8 cellular contexts compared by ENCODE assay signal in the genomic region with DNA sequence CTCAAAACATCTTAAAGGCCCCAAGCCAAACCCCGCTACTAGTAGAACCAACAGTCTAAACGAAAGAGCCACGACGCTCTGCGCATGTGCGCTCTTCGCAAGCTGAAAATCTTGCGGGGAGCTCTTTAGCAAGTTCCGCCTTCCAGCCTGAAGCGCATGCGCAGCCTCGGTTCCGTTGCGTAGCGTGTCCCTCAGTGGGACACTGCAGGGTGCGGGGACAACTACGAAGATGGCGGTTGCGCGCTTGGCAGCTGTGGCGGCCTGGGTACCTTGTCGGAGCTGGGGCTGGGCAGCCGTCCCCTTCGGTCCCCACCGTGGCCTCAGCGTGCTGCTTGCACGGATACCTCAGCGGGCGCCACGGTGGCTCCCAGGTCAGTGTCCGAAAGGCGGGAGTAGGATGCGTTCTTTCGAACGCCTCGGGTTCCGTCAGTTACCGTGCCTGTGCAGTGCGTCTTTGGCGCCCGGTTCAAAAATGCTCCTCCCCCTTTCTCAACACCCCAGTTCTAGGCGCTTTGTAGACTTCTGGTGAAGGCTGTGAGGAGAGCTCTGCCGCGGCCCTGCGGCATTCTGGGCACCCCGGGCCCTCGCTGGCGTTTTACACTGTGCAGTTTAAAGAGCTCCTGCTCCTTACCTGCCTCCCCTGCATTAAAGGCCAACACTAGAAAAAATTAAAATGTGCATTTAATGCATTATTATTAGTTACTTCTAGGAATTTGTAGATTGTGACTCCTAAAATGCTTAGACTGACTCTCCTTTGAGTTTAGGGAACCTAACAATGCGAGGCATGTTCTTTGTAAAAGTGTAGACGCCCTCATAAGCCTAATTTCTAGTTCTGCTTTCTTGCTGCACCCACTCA. TPM values are rescaled to one million over a fixed set of nuclear protein-coding genes. Genes with fewer than 3 reads are reported as not detected.
DNase-seq lines count a peak whose midpoint lies in the region; ATAC-seq and TF ChIP-seq lines count a peak whose summit lies in the region.

A gene (plus strand): TSS at position 194 of the 856 bp plus-strand sequence. CDS start 36 bp downstream, at position 230.

- DNase-seq in Ammon's horn (ENCODE audit: low spot score): peak; percentile 99
- peak; percentile 99 for DNase-seq in NCI-H524 treated with DMSO at 0.1 percent for 48 hours (lab: John Stamatoyannopoulos, UW)
- DNase-seq in activated CD4-positive, alpha-beta T cell treated with anti-CD3 and anti-CD28 coated beads for 48 hours: peak; percentile 99
- peak; percentile 95 for DNase-seq in coronary artery (ENCODE audit: low spot score)
- DNase-seq in left colon: peak; percentile 98 to 99
- peak; percentile 98 for DNase-seq in stimulated activated CD4-positive, alpha-beta T cell treated with anti-CD3 and anti-CD28 coated beads, Interleukin-1b, Interleukin-23, amount 100 ng/mL, for 48 hours

- peak within 1 kb of the TSS; percentile 72 to 89 for H3K27ac ChIP-seq in coronary artery

- intact Hi-C loops in left colon (cut with DNase I, micrococcal nuclease): no loop called here

- ATAC-seq in HG03439 (IDR thresholded peaks at IDR 0.05; ENCODE audit: unreplicated experiment) (peak; percentile 97), left colon (peak; percentile 96)

- no peak for TF ChIP-seq CTCF in coronary artery (IDR thresholded peaks at IDR 0.05)

- H3K4me3 ChIP-seq in coronary artery: peak within 1 kb of the TSS; percentile 93

- peak; percentile 96 for TF ChIP-seq POLR2A in GM19193 (IDR thresholded peaks at IDR 0.05; ENCODE audit: extremely low read depth, insufficient read depth, insufficient read length)

RNA-seq across cellular contexts. Expression of the gene that starts here (rescaled TPM):
- 10 to 100 TPM; 26.2 to 26.6 TPM for total RNA-seq in left colon

Comparison
In these comparisons a context has a peak if more than half of its experiments do, and no peak if none do; other contexts are left out.
1. Peak in every context shown above with its lines: DNase-seq, ATAC-seq, H3K4me3 ChIP-seq and H3K27ac ChIP-seq.